In the genomic region with DNA sequence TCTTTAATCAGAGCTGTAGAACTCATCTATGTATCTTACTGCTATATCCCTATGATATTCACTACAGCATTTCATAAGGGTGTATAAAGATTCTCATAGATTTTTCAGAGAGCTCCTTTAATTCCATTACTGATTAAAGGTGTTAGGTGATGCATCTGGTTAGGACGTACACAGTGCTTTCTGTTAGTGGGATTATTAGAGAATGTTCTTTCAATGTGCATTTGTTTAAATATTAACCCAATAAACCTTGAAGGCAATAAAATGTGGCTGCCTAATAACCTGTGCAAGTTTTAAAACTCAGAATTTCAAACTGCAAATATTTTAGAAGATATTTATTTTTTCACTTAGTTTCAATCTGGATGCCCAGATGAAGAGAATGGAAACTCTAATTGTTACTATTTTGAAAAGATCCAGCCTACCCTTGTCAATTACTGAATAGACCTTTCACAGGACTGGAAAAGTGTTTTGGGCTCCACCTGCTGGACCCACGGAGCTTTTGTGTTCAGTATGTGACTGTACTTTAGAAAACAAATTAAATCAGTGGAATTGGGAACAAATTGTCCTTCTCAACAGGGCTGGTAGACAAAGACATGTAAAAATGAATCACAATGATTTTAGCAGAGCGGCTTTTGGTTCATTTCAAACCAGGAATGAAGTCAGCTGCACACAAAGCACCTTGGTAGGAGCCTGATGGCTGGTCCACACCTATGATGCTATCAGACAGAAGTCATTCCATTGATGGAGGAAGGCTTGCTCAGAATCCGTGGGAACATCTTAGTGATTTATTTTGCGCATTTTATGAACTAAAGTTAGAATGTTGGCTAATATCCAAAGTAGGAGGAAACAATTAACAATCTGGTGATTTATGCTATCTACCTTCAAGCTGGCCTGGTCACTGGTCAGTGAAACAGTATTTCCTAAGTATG, we compare ENCODE assay signal across 8 cellular contexts.
DNase-seq lines count a peak whose midpoint lies in the region; ATAC-seq, FAIRE-seq and TF ChIP-seq lines count a peak whose summit lies in the region.

No MANE protein-coding gene starts in this region.

- no peak overlapping the region for H3K4me2 ChIP-seq in Karpas-422 (ENCODE audit: low read depth, low read length, poor library complexity, severe bottlenecking)
- no peak overlapping the region for H3K4me2 ChIP-seq in GM12878 (ENCODE audit: control insufficient read depth, insufficient read depth)

- WGBS in GM12878 (ENCODE audit: insufficient coverage, insufficient replicate concordance, low lambda C conversion rate, missing lambda C conversion rate): 45% methylated on average over 5 of the region's 5 CpGs

- H3K9ac ChIP-seq in Karpas-422 (ENCODE audit: low read length) (no peak overlapping the region), GM12878 (ENCODE audit: control insufficient read depth, insufficient read depth, low read length) (no peak overlapping the region)

- H3K9me2 ChIP-seq in Karpas-422 (replicated peaks; ENCODE audit: insufficient read depth, low read length): no peaks in the 10 kb centered on the region

- H3K36me3 ChIP-seq in Karpas-422 (ENCODE audit: insufficient read depth, low read length): no peaks in the 10 kb centered on the region
- peaks cover 0 to 5% of the 10 kb centered on the region in 2 experiments; a peak in 1 of 4 replicates for H3K36me3 ChIP-seq in GM12878 (ENCODE audit: control insufficient read depth in 2 of 2, insufficient read depth in 2 of 2, low read length in 1 of 2)

- peak; percentile 59 to 68 (median 64); a peak in 5 of 6 replicates for TF ChIP-seq CTCF in GM12878 (IDR thresholded peaks at IDR 0.05 in 2 of 3, conservative IDR thresholded peaks at IDR 0.05 in 1 of 3; ENCODE audit: control insufficient read depth in 2 of 3, extremely low read depth in 1 of 3, insufficient read depth in 1 of 3, low read depth in 3 of 3, low read length in 3 of 3)

- peak; percentile 85 for TF ChIP-seq RAD21 in GM12878 (IDR thresholded peaks at IDR 0.05; ENCODE audit: insufficient read depth, low read depth, low read length)

- CTCF ChIA-PET in GM12878 (lab: Yijun Ruan, JAX): interaction anchor here (0.9 to 10.7 kb wide), 22 partner anchors 9 to 457 kb away, joined by 3 to 96 read pairs (median 4); a partner anchor contains a TSS

- no peaks in the 10 kb centered on the region for H3K4me1 ChIP-seq in Karpas-422 (ENCODE audit: low read length)
- H3K4me1 ChIP-seq in GM12878 (ENCODE audit: control insufficient read depth, insufficient read depth, low read length): no peaks in the 10 kb centered on the region

- DNase-seq in EL: peak; percentile 69
- peak; percentile 74 for DNase-seq in Karpas-422
- no peak for DNase-seq in GM12878 (ENCODE audit: low read depth, low spot score)
- peak; percentile 9 for DNase-seq in iPS DF 4.7 (ENCODE audit: extremely low read depth, low spot score)
- DNase-seq in smooth muscle cell of the brain vasculature (ENCODE audit: low read depth, low spot score): peak; percentile 33
- no peak for DNase-seq in GM19240 (ENCODE audit: insufficient read length, low spot score)

- H3K4me3 ChIP-seq in Karpas-422 (ENCODE audit: low read length) (no peak overlapping the region), GM12878 (no peak overlapping the region)

- ATAC-seq in GM21423 (IDR thresholded peaks at IDR 0.05; ENCODE audit: unreplicated experiment) (peak; percentile 57), SK-N-SH treated with all-trans-retinoic acid at 6 μM for 48 hours (peak; percentile 71), GM12878 (peak; percentile 93)

- H3K79me2 ChIP-seq in Karpas-422 (ENCODE audit: low read length) (no peaks in the 10 kb centered on the region), GM12878 (ENCODE audit: control insufficient read depth, insufficient read depth, low read length) (no peaks in the 10 kb centered on the region)

- RAD21 ChIA-PET in GM12878 (lab: Charles Lee; ENCODE audit: unreplicated experiment): interaction anchor here (0.7 to 2.9 kb wide), 7 partner anchors 88 to 234 kb away, joined by 3 to 38 read pairs (median 3); a partner anchor contains a TSS

- SMC1A ChIA-PET in GM12878 (lab: Charles Lee; ENCODE audit: uncharacterized antibody, unreplicated experiment): interaction anchor here (0.6 to 2.6 kb wide), 17 partner anchors 9 to 326 kb away, joined by 3 to 38 read pairs (median 4); no protein-coding TSS in a partner anchor

- BruUV-seq in GM12878 (replicated peaks; lab: Mats Ljungman, UMichigan): no TSS peak

- TF ChIP-seq EP300 in GM12878 (IDR thresholded peaks at IDR 0.05; ENCODE audit: borderline replicate concordance in 1 of 2, control insufficient read depth in 1 of 2, low read depth in 2 of 2, low read length in 2 of 2): no peak

- peak; percentile 81 for FAIRE-seq in GM12878 (lab: Jason Lieb, UNC)

- H2AFZ ChIP-seq in Karpas-422 (ENCODE audit: low read length) (no peak overlapping the region), GM12878 (ENCODE audit: control insufficient read depth, low read depth, low read length) (no peak overlapping the region)

- POLR2A ChIA-PET in GM12878 (lab: Charles Lee): no interaction called here

- H4K20me1 ChIP-seq in Karpas-422 (ENCODE audit: insufficient read depth, low read depth, low read length) (no peaks in the 10 kb centered on the region), GM12878 (ENCODE audit: control insufficient read depth, insufficient read depth) (no peaks in the 10 kb centered on the region)

- in situ Hi-C loops in GM12878 (cut with MboI): no loop called here

- H3K27ac ChIP-seq in Karpas-422 (ENCODE audit: low read length) (no peak overlapping the region), GM12878 (ENCODE audit: control insufficient read depth, insufficient read depth) (no peak overlapping the region)

- H3K9me3 ChIP-seq in Karpas-422 (ENCODE audit: low read length) (no peaks in the 10 kb centered on the region), GM12878 (replicated peaks; ENCODE audit: control insufficient read depth, insufficient read depth, low read length) (no peaks in the 10 kb centered on the region)

- no peak for TF ChIP-seq POLR2A in GM12878 (IDR thresholded peaks at IDR 0.05; ENCODE audit: low read depth, low read length)

- H3K27me3 ChIP-seq in Karpas-422 (ENCODE audit: low read length): no peaks in the 10 kb centered on the region
- no peaks in the 10 kb centered on the region for H3K27me3 ChIP-seq in GM12878 (replicated peaks in 1 of 2; ENCODE audit: control insufficient read depth in 2 of 2, insufficient read depth in 2 of 2, low read length in 1 of 2)

- intact Hi-C loops in GM12878 (cut with micrococcal nuclease; ENCODE audit: unreplicated experiment): loop anchor here (1.0 to 5.0 kb wide), 5 partner anchors 120 to 327 kb away; no protein-coding TSS in a partner anchor

TF ChIP-seq in SK-N-SH treated with all-trans-retinoic acid at 6 μM for 48 hours, 23 proteins besides CTCF, POLR2A, EP300 and RAD21:
- peak; percentile 40; the same call in 1 of the 2 replicates for TF ChIP-seq TCF4 (CRISPR knock-in tag; IDR thresholded peaks at IDR 0.05; ENCODE audit: borderline replicate concordance)
- TF ChIP-seq ZFP30 (CRISPR knock-in tag; IDR thresholded peaks at IDR 0.05): no peak

TF ChIP-seq in GM12878, 131 proteins besides CTCF, POLR2A, EP300 and RAD21:
- TF ChIP-seq EGR1 (IDR thresholded peaks at IDR 0.05; ENCODE audit: borderline replicate concordance in 1 of 2, low read depth in 2 of 2, low read length in 2 of 2) (no peak), RELA (IDR thresholded peaks at IDR 0.05; ENCODE audit: borderline replicate concordance, partially characterized antibody) (peak; percentile 24), SMC3 (IDR thresholded peaks at IDR 0.05; ENCODE audit: borderline replicate concordance, low read length) (peak; percentile 82; the same call in 1 of the 2 replicates), BHLHE40 (IDR thresholded peaks at IDR 0.05; ENCODE audit: borderline replicate concordance in 1 of 2, low read depth in 2 of 2, low read length in 1 of 2) (no peak)
- TF ChIP-seq, protein P1, sequence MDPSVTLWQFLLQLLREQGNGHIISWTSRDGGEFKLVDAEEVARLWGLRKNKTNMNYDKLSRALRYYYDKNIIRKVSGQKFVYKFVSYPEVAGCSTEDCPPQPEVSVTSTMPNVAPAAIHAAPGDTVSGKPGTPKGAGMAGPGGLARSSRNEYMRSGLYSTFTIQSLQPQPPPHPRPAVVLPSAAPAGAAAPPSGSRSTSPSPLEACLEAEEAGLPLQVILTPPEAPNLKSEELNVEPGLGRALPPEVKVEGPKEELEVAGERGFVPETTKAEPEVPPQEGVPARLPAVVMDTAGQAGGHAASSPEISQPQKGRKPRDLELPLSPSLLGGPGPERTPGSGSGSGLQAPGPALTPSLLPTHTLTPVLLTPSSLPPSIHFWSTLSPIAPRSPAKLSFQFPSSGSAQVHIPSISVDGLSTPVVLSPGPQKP (IDR thresholded peaks at IDR 0.05; ENCODE audit: low read depth, low read length): no peak

Comparison
In these comparisons a context has a peak if more than half of its experiments do, and no peak if none do; other contexts are left out.
1. DNase-seq: peak in EL (single experiment), Karpas-422 (single experiment), iPS DF 4.7 (single experiment) and smooth muscle cell of the brain vasculature (single experiment); none in GM12878 (single experiment) and GM19240 (single experiment).
2. Peak in every context shown above with its lines, with median percentiles within 50 percentile points of each other: ATAC-seq.